12 cellular contexts compared by ENCODE assay signal in the genomic region with DNA sequence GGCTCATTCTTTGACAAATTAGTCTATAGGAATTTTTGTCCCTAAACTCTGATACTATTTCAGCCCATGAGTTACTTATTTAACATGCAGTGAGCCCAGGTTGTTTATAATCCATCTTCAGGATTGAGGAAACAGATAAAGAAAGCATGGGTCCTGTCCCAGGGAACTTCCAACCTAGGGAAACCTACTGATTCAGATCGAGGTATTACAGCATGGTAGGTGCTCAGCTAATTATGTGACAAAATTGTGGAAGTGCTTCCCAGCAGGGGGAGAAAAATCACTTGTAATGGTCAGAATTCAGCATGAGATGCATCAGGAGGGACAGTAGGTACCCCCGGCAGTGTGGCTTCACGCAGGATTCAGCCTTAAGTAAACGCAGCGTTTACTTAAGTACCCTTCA.
A peak's percentile ranks its signal among the peaks of the same experiment; 100 is the strongest.
DNase-seq lines count a peak whose midpoint lies in the region; ATAC-seq, FAIRE-seq and TF ChIP-seq lines count a peak whose summit lies in the region.
"Had no signal": no experiment of that assay in that cellular context is flagged by ENCODE, and none has a peak within 500 bp of the region (broad histone marks: within the 10 kb centered on the region; RNA-seq: fewer than 3 reads in every experiment).

No MANE protein-coding gene starts in this region.

- no peaks in the 10 kb centered on the region for H3F3A ChIP-seq in GM23338 (replicated peaks; ENCODE audit: low read depth)
- no peaks in the 10 kb centered on the region for H3F3A ChIP-seq in PC-3 (ENCODE audit: low read length, unreplicated experiment)

- H3K36me3 ChIP-seq in GM23338 (ENCODE audit: insufficient read depth) (no peaks in the 10 kb centered on the region), PC-3 (ENCODE audit: low read depth, low read length) (no peaks in the 10 kb centered on the region)
- H3K36me3 ChIP-seq: BLaER1 had no signal

- H3K9me2 ChIP-seq in GM23338 (ENCODE audit: insufficient read depth) (no peaks in the 10 kb centered on the region; the same call in 1 of the 2 replicates), PC-3 (replicated peaks; ENCODE audit: low read length) (no peaks in the 10 kb centered on the region)

- DNase-seq in GM23338 (ENCODE audit: low spot score): no peak
- DNase-seq in PC-3: no peak
- DNase-seq in endothelial cell (ENCODE audit: low spot score): no peak
- DNase-seq in osteocyte (ENCODE audit: extremely low spot score, unreplicated experiment): no peak
- DNase-seq in GM12891 (ENCODE audit: insufficient read length, low spot score): no peak
- no peak for DNase-seq in HuH-7.5 (ENCODE audit: low spot score)
- no peak for DNase-seq in NCI-H2196 treated with DMSO at 0.1 percent for 48 hours (lab: John Stamatoyannopoulos, UW; ENCODE audit: unreplicated experiment)
- DNase-seq: CD8-positive, alpha-beta T cell; NCI-H2171; NCI-H446 treated with DMSO at 0.1 percent for 48 hours had no signal

- POLR2A ChIA-PET in PC-3 (lab: Charles Lee; ENCODE audit: unreplicated experiment): interaction anchor here (0.5 kb wide), 1 partner anchor 331 kb away, joined by 4 read pairs; no protein-coding TSS in a partner anchor

- H3K4me1 ChIP-seq in GM23338 (ENCODE audit: insufficient read depth) (peaks cover 24% of the 10 kb centered on the region), PC-3 (ENCODE audit: insufficient read depth, low read length) (peaks cover 60% of the 10 kb centered on the region)
- H3K4me1 ChIP-seq: BLaER1 had no signal

- H4K20me1 ChIP-seq in GM23338 (replicated peaks; ENCODE audit: insufficient read depth) (no peaks in the 10 kb centered on the region), PC-3 (ENCODE audit: low read length) (no peaks in the 10 kb centered on the region)
- H4K20me1 ChIP-seq: BLaER1 had no signal

- H3K4me3 ChIP-seq in GM23338 (no peak overlapping the region), PC-3 (ENCODE audit: low read length) (no peak overlapping the region)
- H3K4me3 ChIP-seq: BLaER1 had no signal

- intact Hi-C loops in PC-3 (cut with micrococcal nuclease): loop anchor here (5.0 kb wide), 3 partner anchors 61 to 336 kb away; no protein-coding TSS in a partner anchor

- H2AFZ ChIP-seq in GM23338 (peak overlapping the region; percentile 1), PC-3 (ENCODE audit: low read length) (0 out of 2 replicates have a peak overlapping the region, but pooled peaks have one; percentile 9)

- TF ChIP-seq CTCF in GM23338 (conservative IDR thresholded peaks at IDR 0.05; ENCODE audit: low read depth in 2 of 2): no peak
- no peak for TF ChIP-seq CTCF in PC-3 (conservative IDR thresholded peaks at IDR 0.05; ENCODE audit: low read depth, low read length)
- no peak for TF ChIP-seq CTCF in endothelial cell (IDR thresholded peaks at IDR 0.05; ENCODE audit: unreplicated experiment)
- TF ChIP-seq CTCF in osteocyte (IDR thresholded peaks at IDR 0.05): no peak

- H3K4me1 Mint-ChIP-seq in GM23338 (peaks cover 37% of the 10 kb centered on the region), endothelial cell (ENCODE audit: unreplicated experiment) (peaks cover 16% of the 10 kb centered on the region), osteocyte (ENCODE audit: unreplicated experiment) (peaks cover 50% of the 10 kb centered on the region)

- no peak overlapping the region for H3K27ac Mint-ChIP-seq in GM23338
- H3K27ac Mint-ChIP-seq in endothelial cell (ENCODE audit: unreplicated experiment): peak overlapping the region; percentile 80
- peak overlapping the region; percentile 47 for H3K27ac Mint-ChIP-seq in osteocyte (ENCODE audit: unreplicated experiment)
- H3K27ac Mint-ChIP-seq: CD8-positive, alpha-beta T cell had no signal

- H3K79me2 ChIP-seq in GM23338 (replicated peaks; ENCODE audit: insufficient read depth): no peaks in the 10 kb centered on the region
- H3K79me2 ChIP-seq in PC-3 (ENCODE audit: low read length): no peaks in the 10 kb centered on the region

- no peak for FAIRE-seq in GM12891 (lab: Jason Lieb, UNC)

- H3K27me3 ChIP-seq in GM23338 (ENCODE audit: insufficient read depth) (no peaks in the 10 kb centered on the region), PC-3 (ENCODE audit: low read length) (no peaks in the 10 kb centered on the region)
- H3K27me3 ChIP-seq: BLaER1 had no signal

- H3K9me3 ChIP-seq in PC-3 (ENCODE audit: low read length): no peaks in the 10 kb centered on the region
- H3K9me3 ChIP-seq: BLaER1 had no signal

- no peaks in the 10 kb centered on the region for H3K9me3 Mint-ChIP-seq in GM23338
- H3K9me3 Mint-ChIP-seq in endothelial cell (ENCODE audit: unreplicated experiment): no peaks in the 10 kb centered on the region
- peaks cover 3% of the 10 kb centered on the region for H3K9me3 Mint-ChIP-seq in osteocyte (ENCODE audit: unreplicated experiment)
- H3K9me3 Mint-ChIP-seq: CD8-positive, alpha-beta T cell had no signal

- peaks cover 4% of the 10 kb centered on the region for H3K27me3 Mint-ChIP-seq in GM23338 (ENCODE audit: insufficient read depth, low read depth, poor library complexity)
- H3K27me3 Mint-ChIP-seq in endothelial cell (ENCODE audit: unreplicated experiment): no peaks in the 10 kb centered on the region
- no peaks in the 10 kb centered on the region for H3K27me3 Mint-ChIP-seq in osteocyte (ENCODE audit: unreplicated experiment)

- CTCF ChIA-PET in PC-3 (lab: Charles Lee): interaction anchor here (1.0 to 1.1 kb wide), 2 partner anchors 104 to 335 kb away, joined by 3 to 7 read pairs; no protein-coding TSS in a partner anchor

- no peak overlapping the region for H3K27ac ChIP-seq in GM23338 (ENCODE audit: low read depth)
- H3K27ac ChIP-seq in PC-3 (ENCODE audit: low read length): peak overlapping the region; percentile 95
- H3K27ac ChIP-seq: BLaER1 had no signal

- H3K36me3 Mint-ChIP-seq in GM23338 (ENCODE audit: low read depth) (no peaks in the 10 kb centered on the region), endothelial cell (ENCODE audit: low read depth, unreplicated experiment) (no peaks in the 10 kb centered on the region), osteocyte (ENCODE audit: unreplicated experiment) (no peaks in the 10 kb centered on the region)
- H3K36me3 Mint-ChIP-seq: CD8-positive, alpha-beta T cell had no signal

- no peak overlapping the region; the same call in 2 of the 3 replicates for H3K4me3 Mint-ChIP-seq in GM23338
- no peak overlapping the region for H3K4me3 Mint-ChIP-seq in endothelial cell (ENCODE audit: unreplicated experiment)
- H3K4me3 Mint-ChIP-seq in osteocyte (ENCODE audit: unreplicated experiment): no peak overlapping the region
- H3K4me3 Mint-ChIP-seq: CD8-positive, alpha-beta T cell had no signal

- peak overlapping the region; percentile 46; the same call in 1 of the 2 replicates for H3K4me2 ChIP-seq in GM23338
- H3K4me2 ChIP-seq in PC-3 (ENCODE audit: low read length): peak overlapping the region; percentile 20
- H3K4me2 ChIP-seq: BLaER1 had no signal

- peak overlapping the region; percentile 58 for H3K9ac ChIP-seq in PC-3 (ENCODE audit: low read length)
- H3K9ac ChIP-seq: BLaER1 had no signal

- ATAC-seq in GM23338 (peak; percentile 14; the same call in 1 of the 3 replicates), PC-3 (no peak), HG03175 (IDR thresholded peaks at IDR 0.05; ENCODE audit: unreplicated experiment) (no peak)
- ATAC-seq: CD8-positive, alpha-beta T cell had no signal

- BruUV-seq in PC-3 (replicated peaks; lab: Mats Ljungman, UMichigan): no TSS peak

- no peak for TF ChIP-seq POLR2A in GM12891 (IDR thresholded peaks at IDR 0.05; ENCODE audit: low read depth, low read length)

TF ChIP-seq in GM23338, 12 proteins besides CTCF, POLR2A, EP300 and RAD21:
- TF ChIP-seq EZH2phosphoT487 (IDR thresholded peaks at IDR 0.05; ENCODE audit: unreplicated experiment): no peak
- TF ChIP-seq STAT1 (IDR thresholded peaks at IDR 0.05; ENCODE audit: unreplicated experiment): no peak
- TF ChIP-seq NANOG (IDR thresholded peaks at IDR 0.05; ENCODE audit: borderline replicate concordance): no peak
- no peak for TF ChIP-seq ZNF331 (CRISPR knock-in tag; IDR thresholded peaks at IDR 0.05; ENCODE audit: low read depth)
TF ChIP-seq in GM23338: peak in this region for 0.

TF ChIP-seq in GM12891, 5 proteins besides CTCF, POLR2A, EP300 and RAD21:
- TF ChIP-seq POLR2AphosphoS5 (IDR thresholded peaks at IDR 0.05; ENCODE audit: low read depth, low read length) (no peak), PAX5 (IDR thresholded peaks at IDR 0.05; ENCODE audit: insufficient read depth, low read length, severe bottlenecking) (no peak)
